Comparison of ENCODE assay signal across 12 cellular contexts in the genomic region with DNA sequence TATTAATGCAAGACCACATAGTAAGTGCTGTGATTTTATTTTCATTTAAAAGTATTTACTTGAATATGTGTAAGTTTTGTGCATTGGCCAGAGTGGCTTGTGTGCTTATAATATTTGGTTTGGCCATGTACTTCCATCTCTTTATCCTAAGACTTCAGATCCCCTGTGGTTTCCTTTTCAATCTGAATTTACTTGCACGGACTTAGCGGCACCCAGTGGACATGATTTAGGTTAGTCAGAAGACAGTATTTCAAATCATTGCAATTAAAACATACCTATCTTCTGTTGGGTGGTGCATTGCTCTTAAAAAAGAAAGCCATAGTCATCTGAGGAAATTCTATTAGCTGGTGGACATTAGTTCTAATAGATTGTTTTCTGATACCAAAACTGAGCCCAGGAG. TPM values are rescaled to one million over a fixed set of nuclear protein-coding genes. Genes with fewer than 3 reads are reported as not detected.
DNase-seq lines count a peak whose midpoint lies in the region; ATAC-seq, FAIRE-seq and TF ChIP-seq lines count a peak whose summit lies in the region.
"Had no signal": no experiment of that assay in that cellular context is flagged by ENCODE, and none has a peak within 500 bp of the region (broad histone marks: within the 10 kb centered on the region; RNA-seq: fewer than 3 reads in every experiment).

No MANE protein-coding gene starts in this region.

- TF ChIP-seq CTCF in D721Med (IDR thresholded peaks at IDR 0.05; ENCODE audit: insufficient read depth, missing control alignments) (peak; percentile 10), VCaP (conservative IDR thresholded peaks at IDR 0.05) (peak; percentile 84)

- no peak overlapping the region for H3K27ac ChIP-seq in VCaP
- H3K27ac ChIP-seq: PC-9, skin epidermis had no signal

- ATAC-seq in left lobe of liver (peak; percentile 51), HG02852 (IDR thresholded peaks at IDR 0.05; ENCODE audit: unreplicated experiment) (no peak), GM19467 (IDR thresholded peaks at IDR 0.05; ENCODE audit: unreplicated experiment) (no peak)

- DNase-seq in D721Med (ENCODE audit: insufficient read length, low spot score), result no peak
- DNase-seq in Kasumi-1 (lab: John Stamatoyannopoulos, UW), result peak; percentile 31 to 40
- DNase-seq in left lobe of liver (ENCODE audit: low spot score), result no peak
- no peak for DNase-seq in T-helper 1 cell
- no peak for DNase-seq in NCI-H345 (lab: John Stamatoyannopoulos, UW)
- DNase-seq: activated B cell treated with CpG ODN at 0.5 μM for 24 hours, hippocampal formation, PC-9 had no signal

- no peak for FAIRE-seq in D721Med (lab: Jason Lieb, UNC)

RNA-seq across cellular contexts. Expression of a gene that starts 30.7 kb away (rescaled TPM):
- total RNA-seq in left lobe of liver, result 0.28 TPM

RNA-seq across cellular contexts. Expression of a gene that starts 54.2 kb away (rescaled TPM):
- total RNA-seq in left lobe of liver, result 1.2 TPM

Comparison
In these comparisons a context has a peak if more than half of its experiments do, and no peak if none do; other contexts are left out.
1. DNase-seq: peak in Kasumi-1 (2 of 2); none in D721Med (single experiment), left lobe of liver (single experiment), T-helper 1 cell (0 of 5) and NCI-H345 (single experiment).